In the genomic region with DNA sequence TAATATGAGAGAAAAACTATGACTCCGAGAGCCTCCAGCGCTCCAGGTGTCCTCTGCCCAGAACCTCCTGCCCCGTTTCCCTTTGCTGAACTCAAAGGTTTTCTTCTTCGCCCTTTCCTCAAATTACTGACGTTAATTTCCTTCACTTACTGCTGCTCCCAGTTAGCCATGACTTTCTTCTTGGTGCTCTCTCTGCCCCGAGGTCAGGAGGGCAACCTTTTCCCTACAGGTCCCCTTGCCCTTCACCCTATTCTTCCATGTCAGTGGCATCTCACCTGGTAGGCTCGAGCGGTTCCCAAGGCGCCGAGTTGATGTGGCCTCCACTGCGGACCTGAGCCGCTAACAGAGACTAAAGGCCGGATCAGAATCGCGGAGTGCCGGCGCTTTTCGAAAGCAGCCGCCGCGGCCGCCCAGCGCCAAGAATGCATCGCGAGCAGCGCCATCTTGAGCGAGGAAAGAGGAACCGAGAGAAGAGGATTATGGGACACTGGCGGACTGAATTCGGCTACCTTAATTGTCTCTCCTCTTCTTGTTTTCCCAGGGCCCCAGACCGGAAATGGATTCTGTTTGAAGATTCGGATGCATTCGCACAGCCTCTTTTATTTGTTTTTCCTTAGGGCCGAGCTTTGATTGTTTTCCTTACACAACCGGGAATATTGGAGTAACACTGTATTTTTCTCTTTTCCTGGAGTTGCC, we compare ENCODE assay signal across 8 cellular contexts. TPM values are rescaled to one million over a fixed set of nuclear protein-coding genes. Genes with fewer than 3 reads are reported as not detected.
DNase-seq lines count a peak whose midpoint lies in the region; ATAC-seq and TF ChIP-seq lines count a peak whose summit lies in the region.

A gene (minus strand): TSS at position 454 of the 696 bp plus-strand sequence. CDS start 11 bp downstream, at position 443.

- ATAC-seq in GM21423 (IDR thresholded peaks at IDR 0.05; ENCODE audit: unreplicated experiment): peak; percentile 92
- ATAC-seq in esophagus mucosa: peak; percentile 79

- no peaks in the 10 kb centered on the region for H4K20me1 ChIP-seq in OCI-LY7 (ENCODE audit: insufficient read depth, low read length)

- no peaks in the 10 kb centered on the region for H3K9me2 ChIP-seq in OCI-LY7 (ENCODE audit: insufficient read depth, low read length)

- peaks cover 11% of the 10 kb centered on the region for H3K4me1 ChIP-seq in OCI-LY7 (ENCODE audit: insufficient read depth, low read length, poor library complexity, severe bottlenecking)
- H3K4me1 ChIP-seq in mucosa of stomach (ENCODE audit: control insufficient read depth, insufficient read depth, low read length): no peaks in the 10 kb centered on the region

- POLR2A ChIA-PET in OCI-LY7 (lab: Charles Lee): interaction anchor here (0.6 to 1.6 kb wide), 5 partner anchors 10 to 566 kb away, joined by 3 to 5 read pairs (median 3); no protein-coding TSS in a partner anchor

- CTCF ChIA-PET in OCI-LY7 (lab: Charles Lee; ENCODE audit: unreplicated experiment): no interaction called here

- intact Hi-C loops in OCI-LY7 (cut with micrococcal nuclease; ENCODE audit: unreplicated experiment): loop anchor here (10.0 kb wide), 1 partner anchor 119 kb away; a partner anchor contains a TSS

- no peaks in the 10 kb centered on the region for H3K36me3 ChIP-seq in OCI-LY7 (ENCODE audit: insufficient read depth, low read length)
- no peaks in the 10 kb centered on the region for H3K36me3 ChIP-seq in mucosa of stomach (ENCODE audit: control insufficient read depth, insufficient read depth, low read length)

- H2AFZ ChIP-seq in OCI-LY7 (ENCODE audit: low read length): peak within 1 kb of the TSS; percentile 100

- H3K9ac ChIP-seq in mucosa of stomach (ENCODE audit: low read length): peak within 1 kb of the TSS; percentile 81

- peak; percentile 71 for DNase-seq in D341Med (ENCODE audit: low spot score)
- peak; percentile 43 for DNase-seq in HuH-7.5 (ENCODE audit: low spot score)
- peak; percentile 77 for DNase-seq in OCI-LY7 (ENCODE audit: low spot score)
- DNase-seq in activated T-cell treated with anti-CD3 and anti-CD28 coated beads, Interleukin-2, amount 50 U/mL, for 1 hour: peak; percentile 64
- DNase-seq in stimulated activated CD8-positive, alpha-beta memory T cell treated with anti-CD3 and anti-CD28 coated beads, Interleukin-4, amount 100 ng/mL, for 48 hours: peak; percentile 63

- no TSS peak for BruUV-seq in OCI-LY7 (replicated peaks; lab: Mats Ljungman, UMichigan)

- no peaks in the 10 kb centered on the region for H3K27me3 ChIP-seq in mucosa of stomach (ENCODE audit: control insufficient read depth, insufficient read depth, low read length)

- peak within 1 kb of the TSS; percentile 71 for H3K27ac ChIP-seq in OCI-LY7 (ENCODE audit: low read depth, low read length, poor library complexity, severe bottlenecking)

- H3K79me2 ChIP-seq in OCI-LY7 (ENCODE audit: insufficient read depth, low read depth, low read length): peaks cover 37% of the 10 kb centered on the region; the same call in 1 of the 2 replicates

- H3K4me2 ChIP-seq in OCI-LY7 (ENCODE audit: low read length): peak within 1 kb of the TSS; percentile 88

- no peaks in the 10 kb centered on the region for H3K9me3 ChIP-seq in OCI-LY7 (ENCODE audit: low read length)
- H3K9me3 ChIP-seq in mucosa of stomach (ENCODE audit: control insufficient read depth, low read length): no peaks in the 10 kb centered on the region

- no peak for TF ChIP-seq CTCF in OCI-LY7 (conservative IDR thresholded peaks at IDR 0.05; ENCODE audit: low read length)

- H3K4me3 ChIP-seq in OCI-LY7 (ENCODE audit: low read depth, low read length, poor library complexity, severe bottlenecking) (peak within 1 kb of the TSS; percentile 86), mucosa of stomach (ENCODE audit: low read length) (peak within 1 kb of the TSS; percentile 67)

RNA-seq across cellular contexts. Expression of the gene that starts here (rescaled TPM):
- total RNA-seq in OCI-LY7 (2014; rRNA removed; shearing (Covaris generic)): 18.0 and 26.7 TPM in 2 replicates
- 29.4 and 31.7 TPM in 2 replicates for total RNA-seq in OCI-LY7 (2022)
- 15.2 TPM for total RNA-seq in esophagus mucosa

Comparison
In these comparisons a context has a peak if more than half of its experiments do, and no peak if none do; other contexts are left out.
1. Peak in every context shown above with its lines: DNase-seq, ATAC-seq, H3K4me3 ChIP-seq and H3K27ac ChIP-seq.